33 cellular contexts compared by ENCODE assay signal in the genomic region with DNA sequence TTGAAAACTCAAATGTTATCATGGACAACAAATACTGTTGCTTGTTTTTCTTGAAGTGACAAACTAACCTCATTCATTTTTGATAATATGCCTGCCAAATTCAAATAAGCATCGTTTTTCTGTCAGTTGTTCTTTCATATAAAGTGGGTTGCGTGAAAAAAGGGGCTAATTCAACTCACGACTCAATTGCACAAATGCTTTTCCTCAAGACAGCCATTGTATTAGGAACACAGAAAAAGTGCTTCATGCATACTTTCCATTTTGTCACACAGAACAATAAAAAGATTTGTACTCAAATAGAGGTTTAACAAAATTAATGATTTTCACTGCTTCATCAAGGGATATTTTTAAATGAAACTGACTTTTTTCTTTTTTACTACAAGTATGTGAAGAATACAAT.
"Had no signal": no experiment of that assay in that cellular context is flagged by ENCODE, and none has a peak within 500 bp of the region (broad histone marks: within the 10 kb centered on the region; RNA-seq: fewer than 3 reads in every experiment).

No MANE protein-coding gene starts in this region.

- H3K4me3 Mint-ChIP-seq: activated CD4-positive, alpha-beta T cell treated with anti-CD3 and anti-CD28 coated beads, Interleukin-2, amount 10 ng/mL, durations not matched to agents 24 days and 14 days; activated CD8-positive, alpha-beta T cell treated with anti-CD3 and anti-CD28 coated beads, Interleukin-2, amount 10 ng/mL, durations not matched to agents 7 days and 5 days; activated naive CD4-positive, alpha-beta T cell treated with anti-CD3 and anti-CD28 coated beads, Interleukin-2, amount 50 U/mL, for 24 hours; activated T-cell treated with anti-CD3 and anti-CD28 coated beads, Interleukin-2, amount 50 U/mL, for 24 hours; T-helper 1 cell treated with Interleukin-12 subunit alpha and Interleukin-12 subunit beta and Interleukin-4 antibody, amounts not matched to agents 30 μg/mL and 1 μg/mL, for 36 hours; T-helper 2 cell treated with Interferon-gamma antibody and Interleukin-4, amounts not matched to agents 5 μg/mL and 100 μg/mL, for 36 hours had no signal

- H3K36me3 ChIP-seq: adrenal gland, breast epithelium, Peyer's patch had no signal

- H3K27ac ChIP-seq: adrenal gland, body of pancreas, breast epithelium, KMS-11, Peyer's patch, SJSA1 had no signal

- FAIRE-seq: astrocyte, TTC549 had no signal

- H3K27ac Mint-ChIP-seq: activated CD4-positive, alpha-beta T cell treated with anti-CD3 and anti-CD28 coated beads, Interleukin-2, amount 10 ng/mL, durations not matched to agents 24 days and 14 days; activated CD8-positive, alpha-beta T cell treated with anti-CD3 and anti-CD28 coated beads, Interleukin-2, amount 10 ng/mL, durations not matched to agents 7 days and 5 days; activated naive CD4-positive, alpha-beta T cell treated with anti-CD3 and anti-CD28 coated beads, Interleukin-2, amount 50 U/mL, for 24 hours; activated T-cell treated with anti-CD3 and anti-CD28 coated beads, Interleukin-2, amount 50 U/mL, for 24 hours; activated T-helper 2 cell treated with anti-CD3 and anti-CD28 coated beads, Interferon-gamma antibody, Interleukin-2, Interleukin-4, amounts not matched to agents 10 μg/mL and 5 μg/mL and 100 μg/mL, durations not matched to agents 14 hours and 24 hours and 36 hours; T-helper 1 cell treated with Interleukin-12 subunit alpha and Interleukin-12 subunit beta and Interleukin-4 antibody, amounts not matched to agents 30 μg/mL and 1 μg/mL, for 36 hours; T-helper 2 cell treated with Interferon-gamma antibody and Interleukin-4, amounts not matched to agents 5 μg/mL and 100 μg/mL, for 36 hours had no signal

- ATAC-seq: activated CD8-positive, alpha-beta T cell treated with anti-CD3 and anti-CD28 coated beads, Interleukin-2, amount 10 ng/mL, durations not matched to agents 7 days and 5 days; body of pancreas; PC-3 had no signal

- H3K9me3 ChIP-seq: adrenal gland, body of pancreas, SK-N-SH had no signal

- H3K4me1 ChIP-seq: body of pancreas, breast epithelium had no signal

- DNase-seq: activated CD4-positive, alpha-beta T cell treated with anti-CD3 and anti-CD28 coated beads, Interleukin-2, amount 10 ng/mL, durations not matched to agents 24 days and 14 days; activated CD4-positive, alpha-beta T cell treated with anti-CD3 and anti-CD28 coated beads, Interleukin-2, amount 50 U/mL, for 4 hours; activated CD8-positive, alpha-beta T cell treated with anti-CD3 and anti-CD28 coated beads, Interleukin-2, amount 10 ng/mL, durations not matched to agents 7 days and 5 days; activated gamma-delta T cell; activated naive CD4-positive, alpha-beta T cell treated with Interleukin-2 at 50 U/mL for 16 hours; activated T-cell treated with anti-CD3 and anti-CD28 coated beads, Interleukin-2, amount 50 U/mL, for 24 hours; adrenal gland; body of pancreas; MM.1S; MV-4-11; NCI-H1092; NCI-H1436 treated with DMSO at 0.1 percent for 48 hours; NCI-H1694 treated with DMSO at 0.1 percent for 48 hours; NCI-H2029; NCI-H2171; NCI-H510A; NCI-H526; NCI-H748 treated with DMSO at 0.1 percent for 48 hours; NK-92 treated with Interleukin-12 subunit alpha and Interleukin-12 subunit beta, amount 100 ng/mL, for 24 hours; PC-3; Peyer's patch; RPMI8226; SHP77 treated with DMSO at 0.1 percent for 48 hours; SK-N-SH had no signal

- H3K27me3 ChIP-seq: adrenal gland, body of pancreas, breast epithelium, Peyer's patch, SJSA1 had no signal

- H3K4me3 ChIP-seq: adrenal gland, body of pancreas, breast epithelium, Peyer's patch, SJSA1 had no signal

- H3K27me3 Mint-ChIP-seq: activated CD4-positive, alpha-beta T cell treated with anti-CD3 and anti-CD28 coated beads, Interleukin-2, amount 10 ng/mL, durations not matched to agents 24 days and 14 days; activated naive CD4-positive, alpha-beta T cell treated with anti-CD3 and anti-CD28 coated beads, Interleukin-2, amount 50 U/mL, for 24 hours; activated T-cell treated with anti-CD3 and anti-CD28 coated beads, Interleukin-2, amount 50 U/mL, for 24 hours had no signal
